8 cellular contexts compared by ENCODE assay signal in the genomic region with DNA sequence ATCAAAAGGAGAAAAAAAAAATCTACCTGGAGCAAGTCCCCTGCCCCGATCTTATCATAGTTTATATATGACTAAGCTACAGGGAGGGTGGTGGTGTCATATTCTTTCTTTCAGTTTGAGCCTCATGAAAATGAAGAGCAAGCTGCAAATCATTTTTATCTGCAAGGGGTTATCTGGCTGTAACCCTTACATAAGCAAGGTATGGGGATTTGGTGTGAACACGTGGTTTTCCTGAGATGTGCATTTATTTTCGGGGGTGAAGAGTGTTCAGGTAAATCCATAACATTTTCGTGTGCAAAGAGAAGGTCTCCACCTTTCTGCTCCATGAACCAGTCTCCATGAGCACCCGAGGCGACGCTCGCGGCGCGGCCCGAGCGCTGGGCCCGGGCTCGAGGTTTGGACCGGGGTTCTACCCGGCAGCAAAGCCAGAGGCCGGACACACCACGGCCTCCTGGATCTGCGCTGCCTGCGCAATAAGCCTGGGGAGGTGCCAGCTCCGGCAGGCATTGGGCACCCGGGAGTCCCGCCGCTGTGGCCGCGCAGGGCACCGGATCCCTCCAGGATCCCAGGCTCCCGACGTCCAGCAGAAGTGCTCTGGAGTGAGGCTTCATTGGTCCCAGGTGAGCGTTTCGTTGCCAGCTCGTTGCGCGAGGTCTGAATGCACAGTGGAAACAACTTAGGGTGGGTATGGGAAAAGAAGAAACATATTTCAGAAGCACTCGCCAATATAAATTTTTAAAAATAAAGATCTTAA. TPM values are rescaled to one million over a fixed set of nuclear protein-coding genes. Genes with fewer than 3 reads are reported as not detected.
A peak's percentile ranks its signal among the peaks of the same experiment; 100 is the strongest.
DNase-seq lines count a peak whose midpoint lies in the region; TF ChIP-seq lines count a peak whose summit lies in the region.

No MANE protein-coding gene starts in this region.

- H3K9ac ChIP-seq in H9 (ENCODE audit: extremely low read depth, insufficient read length, low read length) (peak overlapping the region; percentile 42), SU-DHL-6 (ENCODE audit: low read length) (peak overlapping the region; percentile 8; the same call in 1 of the 2 replicates)

- H2BK20ac ChIP-seq in H9 (ENCODE audit: low read depth, low read length, poor library complexity, severe bottlenecking) = no peak overlapping the region

- H3K36me3 ChIP-seq in SU-DHL-6 (ENCODE audit: low read length) = no peaks in the 10 kb centered on the region

- H2BK12ac ChIP-seq in H9 (ENCODE audit: insufficient read length, low read depth, low read length) = no peak overlapping the region

- no peak overlapping the region for H3K4ac ChIP-seq in H9 (ENCODE audit: low read depth, low read length)

- H3K23ac ChIP-seq in H9 (ENCODE audit: insufficient read length, low read depth, low read length) = no peak overlapping the region

- H3K9me3 Mint-ChIP-seq in H9 = peaks cover 0 to 4% of the 10 kb centered on the region in 2 experiments; a peak in 2 of 5 replicates

- no peak overlapping the region for H2BK15ac ChIP-seq in H9 (ENCODE audit: low read depth, low read length)

- H3K23me2 ChIP-seq in H9 (ENCODE audit: insufficient read length, low read depth, low read length, poor library complexity, severe bottlenecking) = peaks cover 13% of the 10 kb centered on the region

- H3K27me3 ChIP-seq in H9 (ENCODE audit: insufficient read depth, low read length) (no peaks in the 10 kb centered on the region), SU-DHL-6 (ENCODE audit: low read length) (no peaks in the 10 kb centered on the region)

- H4K20me1 ChIP-seq in H9 (ENCODE audit: control insufficient read depth, insufficient read depth, insufficient read length) (no peaks in the 10 kb centered on the region), SU-DHL-6 (ENCODE audit: low read depth, low read length) (no peaks in the 10 kb centered on the region)

- H2AFZ ChIP-seq in H9 (ENCODE audit: low read length) (peak overlapping the region; percentile 80), SU-DHL-6 (ENCODE audit: low read depth, low read length, severe bottlenecking) (peak overlapping the region; percentile 49)

- no peak overlapping the region for H4K91ac ChIP-seq in H9 (ENCODE audit: insufficient read length, low read depth, low read length)

- H3K9me2 ChIP-seq in SU-DHL-6 (replicated peaks; ENCODE audit: insufficient read depth, low read length) = no peaks in the 10 kb centered on the region

- H3K27ac Mint-ChIP-seq in H9 = no peak overlapping the region; a peak in 2 of 7 replicates

- H2BK120ac ChIP-seq in H9 (ENCODE audit: low read depth, low read length, poor library complexity, severe bottlenecking) = no peak overlapping the region

- WGBS in H9 (ENCODE audit: extremely low coverage, insufficient read length, low lambda C conversion rate) = no CpG with 5 or more reads among the region's 36 CpGs

- no peaks in the 10 kb centered on the region for H3K9me3 ChIP-seq in H9 (ENCODE audit: control insufficient read depth, low read depth, low read length)
- H3K9me3 ChIP-seq in SU-DHL-6 (ENCODE audit: insufficient read depth, low read length) = no peaks in the 10 kb centered on the region

- peak overlapping the region; percentile 56 for H3K4me3 ChIP-seq in SU-DHL-6 (ENCODE audit: insufficient read depth, low read length, poor library complexity, severe bottlenecking)

- H3F3A ChIP-seq in SU-DHL-6 (ENCODE audit: insufficient read depth) = no peaks in the 10 kb centered on the region

- H2BK5ac ChIP-seq in H9 (ENCODE audit: insufficient read length, low read length) = no peak overlapping the region

- no peaks in the 10 kb centered on the region for H3K4me1 ChIP-seq in H9 (ENCODE audit: insufficient read depth, low read length)

- H4K5ac ChIP-seq in H9 (ENCODE audit: insufficient read length, low read depth, low read length) = no peak overlapping the region

- H3K4me2 ChIP-seq in H9 (ENCODE audit: insufficient read depth, insufficient read length, low read length) = peak overlapping the region; percentile 85
- peak overlapping the region; percentile 74 for H3K4me2 ChIP-seq in SU-DHL-6 (ENCODE audit: low read depth, low read length, poor library complexity, severe bottlenecking)

- no peak for TF ChIP-seq CTCF in H9 (conservative IDR thresholded peaks at IDR 0.05)
- no peak for TF ChIP-seq CTCF in SU-DHL-6 (IDR thresholded peaks at IDR 0.05; ENCODE audit: insufficient read depth, low read length, poor library complexity, severe bottlenecking)

- no peak overlapping the region for H3T11ph ChIP-seq in H9 (ENCODE audit: low read length)

- H3K79me2 ChIP-seq in H9 (ENCODE audit: insufficient read depth, low read length) (no peaks in the 10 kb centered on the region), SU-DHL-6 (ENCODE audit: insufficient read depth, low read length) (no peaks in the 10 kb centered on the region)

- H3K27ac ChIP-seq in H9 (ENCODE audit: insufficient read length, low read depth, low read length) = no peak overlapping the region
- no peak overlapping the region for H3K27ac ChIP-seq in SU-DHL-6 (ENCODE audit: low read depth, low read length)
- H3K27ac ChIP-seq in cingulate gyrus (ENCODE audit: low read depth, low read length) = peak overlapping the region; percentile 98

- H2AK5ac ChIP-seq in H9 (ENCODE audit: insufficient read length, low read length) = no peak overlapping the region

- no peak overlapping the region for H3K18ac ChIP-seq in H9 (ENCODE audit: insufficient read length, low read depth, low read length)

- H3K36me3 Mint-ChIP-seq in H9 (ENCODE audit: insufficient read depth in 1 of 3, low read depth in 3 of 3) = peaks cover 0 to 4% (median 0%) of the 10 kb centered on the region in 3 experiments; a peak in 1 of 7 replicates

- no peak overlapping the region for H3K14ac ChIP-seq in H9 (ENCODE audit: insufficient read depth, low read length)

- no peak overlapping the region for H4K8ac ChIP-seq in H9 (replicated peaks; ENCODE audit: insufficient read length, low read depth, low read length)

- no peaks in the 10 kb centered on the region for H3K79me1 ChIP-seq in H9 (ENCODE audit: insufficient read depth, low read depth, low read length, poor library complexity, severe bottlenecking)

- H3K27me3 Mint-ChIP-seq in H9 (ENCODE audit: low read depth) = peaks cover 22% of the 10 kb centered on the region

- DNase-seq in stimulated activated CD4-positive, alpha-beta T cell treated with anti-CD3 and anti-CD28 coated beads, Interleukin-12 subunit alpha, Interleukin-12 subunit beta, amount 100 ng/mL, for 48 hours (ENCODE audit: low read depth in 2 of 3, low spot score in 1 of 3) = peak in 2 of 3 donors; percentile 32 to 35
- DNase-seq in stimulated activated CD4-positive, alpha-beta T cell treated with anti-CD3 and anti-CD28 coated beads, Interleukin-2, amount 100 ng/mL, for 48 hours = no peak
- DNase-seq in H9 = peak; percentile 81
- DNase-seq in Kasumi-1 (lab: John Stamatoyannopoulos, UW) = peak; percentile 71 to 81
- DNase-seq in kidney glomerular epithelial cell (lab: John Stamatoyannopoulos, UW) = peak; percentile 93
- DNase-seq in stimulated activated CD4-positive, alpha-beta T cell treated with anti-CD3 and anti-CD28 coated beads, Interleukin-15, amount 100 ng/mL, for 24 hours = peak; percentile 56

- peaks cover 14 to 26% of the 10 kb centered on the region in 2 experiments for H3K4me1 Mint-ChIP-seq in H9

- H3K56ac ChIP-seq in H9 (ENCODE audit: insufficient read length, low read depth, low read length) = no peak overlapping the region

- H3K4me3 Mint-ChIP-seq in H9 = peak overlapping the region; percentile 79 to 91

RNA-seq across cellular contexts. Expression of gene GPD2, which starts 36.1 kb away (rescaled TPM):
- 46.0 and 46.3 TPM in 2 replicates for total RNA-seq in H9 (2021)

Comparison
In these comparisons a context has a peak if more than half of its experiments do, and no peak if none do; other contexts are left out.
1. DNase-seq: peak in stimulated activated CD4-positive, alpha-beta T cell treated with anti-CD3 and anti-CD28 coated beads, Interleukin-12 subunit alpha, Interleukin-12 subunit beta, amount 100 ng/mL, for 48 hours (2 of 3), H9 (single experiment), Kasumi-1 (2 of 2), kidney glomerular epithelial cell (single experiment) and stimulated activated CD4-positive, alpha-beta T cell treated with anti-CD3 and anti-CD28 coated beads, Interleukin-15, amount 100 ng/mL, for 24 hours (single experiment); none in stimulated activated CD4-positive, alpha-beta T cell treated with anti-CD3 and anti-CD28 coated beads, Interleukin-2, amount 100 ng/mL, for 48 hours (0 of 2).